In the genomic region with DNA sequence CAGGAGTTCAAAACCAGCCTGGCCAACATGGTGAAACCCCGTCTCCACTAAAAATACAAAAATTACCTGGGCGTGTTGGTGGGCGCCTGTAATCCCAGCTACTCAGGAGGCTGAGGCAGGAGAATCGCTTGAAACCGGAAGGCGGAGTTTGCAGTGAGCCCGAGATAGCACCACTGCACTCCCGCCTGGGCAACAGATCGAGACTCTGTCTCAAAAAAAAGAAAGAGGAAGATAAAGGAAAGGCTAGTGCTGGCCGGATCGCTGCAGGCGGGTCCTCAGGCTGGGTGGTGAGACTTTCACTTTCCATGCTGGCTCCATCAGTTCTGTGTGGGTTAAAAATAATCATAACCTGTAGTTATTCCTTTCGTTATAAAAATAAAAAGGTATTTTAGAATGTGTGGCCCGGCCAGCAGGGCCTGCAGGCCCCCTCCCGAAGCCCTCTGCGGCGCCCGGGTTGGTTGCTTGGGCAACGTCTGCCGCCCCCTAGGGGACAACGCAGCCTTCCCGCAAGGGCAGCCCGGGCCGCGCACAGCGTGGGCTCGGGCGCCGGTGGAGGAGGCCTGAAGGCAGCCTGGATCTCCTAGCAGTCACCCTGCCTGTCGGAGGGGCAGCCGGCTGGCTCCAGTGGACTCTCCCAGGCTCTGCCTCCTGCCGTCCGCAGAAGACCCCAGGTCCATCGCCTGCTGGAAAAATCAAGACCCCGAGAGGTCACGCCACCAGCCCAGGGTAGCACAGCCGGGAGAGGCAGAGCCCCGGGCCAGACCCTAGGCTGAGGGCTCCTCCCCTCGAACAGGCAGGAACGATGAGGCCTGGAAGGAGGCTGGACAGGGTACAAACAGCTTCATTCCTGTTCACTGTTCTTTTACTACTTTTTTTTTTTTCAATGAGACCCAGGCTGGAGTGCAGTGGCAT, we compare ENCODE assay signal across 9 cellular contexts. TPM values are rescaled to one million over a fixed set of nuclear protein-coding genes. Genes with fewer than 3 reads are reported as not detected.
DNase-seq lines count a peak whose midpoint lies in the region; ATAC-seq, FAIRE-seq and TF ChIP-seq lines count a peak whose summit lies in the region.
"Had no signal": no experiment of that assay in that cellular context is flagged by ENCODE, and none has a peak within 500 bp of the region (broad histone marks: within the 10 kb centered on the region; RNA-seq: fewer than 3 reads in every experiment).

No MANE protein-coding gene starts in this region.

- peak; percentile 49 to 83 (median 70) for TF ChIP-seq CTCF in pancreas (IDR thresholded peaks at IDR 0.05)
- peak; percentile 80 to 87 for TF ChIP-seq CTCF in tibial artery (IDR thresholded peaks at IDR 0.05)
- peak in 1 of 2 experiments; percentile 36 for TF ChIP-seq CTCF in Caco-2 (IDR thresholded peaks at IDR 0.05; ENCODE audit: insufficient read depth in 1 of 2, low read depth in 1 of 2, low read length in 1 of 2, severe bottlenecking in 1 of 2, unreplicated experiment in 1 of 2)

- BruUV-seq in Caco-2 (replicated peaks; lab: Mats Ljungman, UMichigan): no TSS peak

- ATAC-seq in activated T-cell treated with anti-CD3 and anti-CD28 coated beads, Interleukin-2, amount 50 U/mL, for 4 hours: peak; percentile 95 to 98
- ATAC-seq in pancreas: peak; percentile 84 to 94 (median 92)

- no peak overlapping the region for H3K27ac Mint-ChIP-seq in Caco-2 (ENCODE audit: unreplicated experiment)

- 38 to 40% methylated on average over 40 of the region's 40 CpGs for WGBS in pancreas, 2 donors

- H3K27me3 ChIP-seq in HAP-1 (ENCODE audit: low read depth) (no peaks in the 10 kb centered on the region), pancreas (no peaks in the 10 kb centered on the region), tibial artery (no peaks in the 10 kb centered on the region), Caco-2 (replicated peaks; ENCODE audit: control insufficient read depth, insufficient read depth, low read length) (no peaks in the 10 kb centered on the region)

- peak overlapping the region; percentile 72 for H3K4me3 Mint-ChIP-seq in activated T-cell treated with anti-CD3 and anti-CD28 coated beads, Interleukin-2, amount 50 U/mL, for 4 hours
- H3K4me3 Mint-ChIP-seq in Caco-2 (ENCODE audit: unreplicated experiment): no peak overlapping the region

- FAIRE-seq in pancreas (lab: Jason Lieb, UNC): no peak

- DNase-seq in GM03348 (ENCODE audit: low spot score): peak; percentile 93
- peak; percentile 60 to 86 for DNase-seq in HAP-1 (ENCODE audit: low spot score in 2 of 2)
- peak; percentile 40 for DNase-seq in NCI-H69 (lab: John Stamatoyannopoulos, UW)
- peak; percentile 68 for DNase-seq in activated T-cell treated with anti-CD3 and anti-CD28 coated beads, Interleukin-2, amount 50 U/mL, for 4 hours
- DNase-seq in fibroblast of the conjunctiva (ENCODE audit: low read depth): peak; percentile 21
- DNase-seq in pancreas: peak; percentile 51 to 87 (median 67)
- DNase-seq in tibial artery: peak; percentile 64 to 84
- DNase-seq in Caco-2: no peak

- in situ Hi-C loops in HAP-1 (cut with MboI; ENCODE audit: low sequenced_read_pairs): no loop called here

- H3K4me1 Mint-ChIP-seq in activated T-cell treated with anti-CD3 and anti-CD28 coated beads, Interleukin-2, amount 50 U/mL, for 4 hours (ENCODE audit: low read depth): peaks cover 3% of the 10 kb centered on the region
- H3K4me1 Mint-ChIP-seq in Caco-2 (ENCODE audit: low read depth, unreplicated experiment): peaks cover 11% of the 10 kb centered on the region

- H3K36me3 Mint-ChIP-seq in activated T-cell treated with anti-CD3 and anti-CD28 coated beads, Interleukin-2, amount 50 U/mL, for 4 hours (ENCODE audit: insufficient read depth): no peaks in the 10 kb centered on the region
- no peaks in the 10 kb centered on the region for H3K36me3 Mint-ChIP-seq in Caco-2 (ENCODE audit: insufficient read depth, unreplicated experiment)

- POLR2A ChIA-PET in Caco-2 (lab: Charles Lee): no interaction called here

- no peak overlapping the region for H3K4me3 ChIP-seq in HAP-1
- H3K4me3 ChIP-seq in pancreas: peak overlapping the region in 3 of 4 donors; percentile 3 to 37 (median 25)
- peak overlapping the region; percentile 48 to 56 for H3K4me3 ChIP-seq in tibial artery
- no peak overlapping the region for H3K4me3 ChIP-seq in Caco-2 (ENCODE audit: low read depth, low read length)

- H3K27ac ChIP-seq in pancreas: peak overlapping the region in 2 of 4 donors; percentile 37 to 44
- H3K27ac ChIP-seq in tibial artery: peak overlapping the region; percentile 53 to 55

- CTCF ChIA-PET in Caco-2 (lab: Charles Lee): interaction anchor here (0.7 kb wide), 1 partner anchor 46 kb away, joined by 4 read pairs; no protein-coding TSS in a partner anchor

- H3K36me3 ChIP-seq in HAP-1 (replicated peaks): no peaks in the 10 kb centered on the region
- no peaks in the 10 kb centered on the region for H3K36me3 ChIP-seq in pancreas
- H3K36me3 ChIP-seq in tibial artery: no peaks in the 10 kb centered on the region
- H3K36me3 ChIP-seq in Caco-2 (ENCODE audit: control insufficient read depth, insufficient read depth, low read length): no peaks in the 10 kb centered on the region

- no peaks in the 10 kb centered on the region for H3K9me3 ChIP-seq in HAP-1
- H3K9me3 ChIP-seq in pancreas: no peaks in the 10 kb centered on the region
- H3K9me3 ChIP-seq in tibial artery: no peaks in the 10 kb centered on the region
- no peaks in the 10 kb centered on the region for H3K9me3 ChIP-seq in Caco-2

- H3K9me3 Mint-ChIP-seq in activated T-cell treated with anti-CD3 and anti-CD28 coated beads, Interleukin-2, amount 50 U/mL, for 4 hours: no peaks in the 10 kb centered on the region
- no peaks in the 10 kb centered on the region for H3K9me3 Mint-ChIP-seq in Caco-2 (ENCODE audit: unreplicated experiment)

- H3K4me1 ChIP-seq in HAP-1 (peaks cover 7% of the 10 kb centered on the region), pancreas (peaks cover 0 to 8% (median 0%) of the 10 kb centered on the region in 3 donors), tibial artery (peaks cover 0 to 8% (median 5%) of the 10 kb centered on the region in 4 donors), Caco-2 (no peaks in the 10 kb centered on the region)

- intact Hi-C loops in pancreas (cut with DNase I) (no loop called here), tibial artery (cut with DNase I; ENCODE audit: low total_unique reads) (no loop called here), Caco-2 (cut with micrococcal nuclease; ENCODE audit: unreplicated experiment) (no loop called here)

- H3K27me3 Mint-ChIP-seq in activated T-cell treated with anti-CD3 and anti-CD28 coated beads, Interleukin-2, amount 50 U/mL, for 4 hours (ENCODE audit: low read depth): no peaks in the 10 kb centered on the region
- no peaks in the 10 kb centered on the region for H3K27me3 Mint-ChIP-seq in Caco-2 (ENCODE audit: insufficient read depth, unreplicated experiment)

RNA-seq across cellular contexts. Expression of gene SLC25A47, which starts 5.0 kb away (rescaled TPM):
- not detected for total RNA-seq in activated T-cell treated with anti-CD3 and anti-CD28 coated beads, Interleukin-2, amount 50 U/mL, for 4 hours
- total RNA-seq in pancreas: under 1 TPM in 2 of 6 donors, not detected in 4; 0.12 to 0.28 TPM
- under 1 TPM; 0.07 to 0.11 TPM for polyA plus RNA-seq in pancreas
- not detected in 2 replicates for total RNA-seq in Caco-2 (2022)
- total RNA-seq: T-helper 1 cell treated with Interleukin-12 subunit alpha and Interleukin-12 subunit beta and Interleukin-4 antibody, amounts not matched to agents 30 ng/mL and 1 ng/mL, for 36 hours had no signal

RNA-seq across cellular contexts. Expression of gene SLC25A29, which starts 11.9 kb away (rescaled TPM):
- 10 to 100 TPM in 1 of 3 donors, 1 to 10 TPM in 2; 6.2 to 10.8 (median 6.6) TPM for total RNA-seq in activated T-cell treated with anti-CD3 and anti-CD28 coated beads, Interleukin-2, amount 50 U/mL, for 4 hours
- total RNA-seq in pancreas (10 to 100 TPM; 10.6 to 57.6 (median 17.4) TPM), Caco-2 (2022) (28.5 and 29.9 TPM in 2 replicates)
- polyA plus RNA-seq in pancreas: 10 to 100 TPM; 75.4 to 85.2 TPM

RNA-seq across cellular contexts. Expression of gene WDR25, which starts 58.1 kb away (rescaled TPM):
- 10 to 100 TPM in 2 of 3 donors, 1 to 10 TPM in 1; 9.2 to 11.7 (median 10.1) TPM for total RNA-seq in activated T-cell treated with anti-CD3 and anti-CD28 coated beads, Interleukin-2, amount 50 U/mL, for 4 hours
- total RNA-seq in pancreas: 1 to 10 TPM; 4.1 to 7.7 (median 6.3) TPM
- 1 to 10 TPM; 6.3 to 8.9 TPM for polyA plus RNA-seq in pancreas
- total RNA-seq in Caco-2 (2022): 4.7 and 4.8 TPM in 2 replicates

Comparison
In these comparisons a context has a peak if more than half of its experiments do, and no peak if none do; other contexts are left out.
1. DNase-seq: peak in GM03348 (single experiment), HAP-1 (2 of 2), NCI-H69 (single experiment), activated T-cell treated with anti-CD3 and anti-CD28 coated beads, Interleukin-2, amount 50 U/mL, for 4 hours (single experiment), fibroblast of the conjunctiva (single experiment), pancreas (6 of 6) and tibial artery (2 of 2); none in Caco-2 (0 of 2).
2. H3K4me3 ChIP-seq: peak in pancreas (3 of 4) and tibial artery (2 of 2); none in HAP-1 (single experiment) and Caco-2 (single experiment).